In the genomic region with DNA sequence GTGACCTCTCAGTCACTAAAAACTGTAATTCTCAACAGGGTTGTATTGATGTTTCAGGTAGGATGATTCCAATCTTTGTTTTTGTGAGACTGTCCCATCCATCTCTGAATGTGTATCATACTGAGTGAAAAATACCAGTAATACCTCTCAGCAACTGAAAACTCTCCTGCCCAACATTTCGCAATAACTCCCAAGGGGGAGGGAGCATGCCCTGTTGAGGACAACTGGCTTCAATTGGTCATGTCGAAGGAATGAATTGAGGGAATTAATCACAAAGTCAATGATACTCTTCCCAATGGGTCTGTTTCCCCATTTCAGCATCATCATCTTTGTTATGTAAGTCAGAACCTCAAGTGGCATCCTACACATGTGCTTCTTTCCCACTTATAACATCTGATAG, we compare ENCODE assay signal across 17 cellular contexts.
DNase-seq lines count a peak whose midpoint lies in the region; ATAC-seq and TF ChIP-seq lines count a peak whose summit lies in the region.
"Had no signal": no experiment of that assay in that cellular context is flagged by ENCODE, and none has a peak within 500 bp of the region (broad histone marks: within the 10 kb centered on the region; RNA-seq: fewer than 3 reads in every experiment).

No MANE protein-coding gene starts in this region.

- ATAC-seq in GM21515 (IDR thresholded peaks at IDR 0.05; ENCODE audit: unreplicated experiment) (no peak), HG02763 (IDR thresholded peaks at IDR 0.05; ENCODE audit: unreplicated experiment) (no peak)
- ATAC-seq: PC-3 had no signal

- no peaks in the 10 kb centered on the region for H3K4me1 Mint-ChIP-seq in activated naive CD4-positive, alpha-beta T cell treated with anti-CD3 and anti-CD28 coated beads for 36 hours (ENCODE audit: low read depth)

- H3K4me3 Mint-ChIP-seq in activated naive CD4-positive, alpha-beta T cell treated with anti-CD3 and anti-CD28 coated beads for 36 hours = no peak overlapping the region

- H3K27ac Mint-ChIP-seq in activated naive CD4-positive, alpha-beta T cell treated with anti-CD3 and anti-CD28 coated beads for 36 hours = no peak overlapping the region

- no peaks in the 10 kb centered on the region for H3K36me3 Mint-ChIP-seq in activated naive CD4-positive, alpha-beta T cell treated with anti-CD3 and anti-CD28 coated beads for 36 hours (ENCODE audit: low read depth)

- CTCF ChIA-PET in activated naive CD4-positive, alpha-beta T cell treated with anti-CD3 and anti-CD28 coated beads for 36 hours (lab: Charles Lee) = interaction anchor here (0.7 kb wide), 1 partner anchor 1011 kb away, joined by 4 read pairs; no protein-coding TSS in a partner anchor

- peak; percentile 80 for DNase-seq in AG10803 (ENCODE audit: low read depth)
- DNase-seq in HCEC 1CT = peak; percentile 55
- peak; percentile 37 for DNase-seq in M059J (ENCODE audit: low read depth)
- DNase-seq in epithelial cell of esophagus (ENCODE audit: low read depth) = peak; percentile 34
- DNase-seq in COLO668 (lab: John Stamatoyannopoulos, UW; ENCODE audit: unreplicated experiment) = no peak
- DNase-seq in activated naive CD4-positive, alpha-beta T cell treated with anti-CD3 and anti-CD28 coated beads for 36 hours = no peak
- DNase-seq: DND-41, MV-4-11, NCI-H1436 treated with DMSO at 0.1 percent for 48 hours, NCI-H2029 treated with DMSO at 0.1 percent for 48 hours, NCI-H2171 treated with DMSO at 0.1 percent for 48 hours, NCI-H510A treated with DMSO at 0.1 percent for 48 hours, NCI-H82, PC-3 had no signal

- TF ChIP-seq CTCF in AG10803 (conservative IDR thresholded peaks at IDR 0.05; ENCODE audit: low read length) (no peak), epithelial cell of esophagus (IDR thresholded peaks at IDR 0.05; ENCODE audit: insufficient read depth, low read depth, low read length, missing control alignments) (no peak)

- intact Hi-C loops in activated naive CD4-positive, alpha-beta T cell treated with anti-CD3 and anti-CD28 coated beads for 36 hours (cut with micrococcal nuclease) = no loop called here

- H3K27me3 Mint-ChIP-seq in activated naive CD4-positive, alpha-beta T cell treated with anti-CD3 and anti-CD28 coated beads for 36 hours (ENCODE audit: low read depth) = no peaks in the 10 kb centered on the region

- H3K9me3 Mint-ChIP-seq in activated naive CD4-positive, alpha-beta T cell treated with anti-CD3 and anti-CD28 coated beads for 36 hours = peaks cover 2% of the 10 kb centered on the region

- H3K4me3 ChIP-seq in AG10803 (ENCODE audit: low read length) (no peak overlapping the region), epithelial cell of esophagus (ENCODE audit: low read length) (no peak overlapping the region)
- H3K4me3 ChIP-seq: BLaER1 treated with 17β-estradiol and CSF1 and Interleukin-3, amounts not matched to agents 10 nM and 100 nM had no signal

Comparison
In these comparisons a context has a peak if more than half of its experiments do, and no peak if none do; other contexts are left out.
1. DNase-seq: peak in AG10803 (single experiment), HCEC 1CT (single experiment), M059J (single experiment) and epithelial cell of esophagus (single experiment); none in COLO668 (single experiment) and activated naive CD4-positive, alpha-beta T cell treated with anti-CD3 and anti-CD28 coated beads for 36 hours (single experiment).